Comparison of ENCODE assay signal across 16 cellular contexts in genomic region chr11:70225629-70226582, GRCh38. TPM values are rescaled to one million over a fixed set of nuclear protein-coding genes. Genes with fewer than 3 reads are reported as not detected.
DNase-seq lines count a peak whose midpoint lies in the region; ATAC-seq and TF ChIP-seq lines count a peak whose summit lies in the region.
"Had no signal": no experiment of that assay in that cellular context is flagged by ENCODE, and none has a peak within 500 bp of the region (broad histone marks: within the 10 kb centered on the region; RNA-seq: fewer than 3 reads in every experiment).

No MANE protein-coding gene starts in this region.

- no peaks in the 10 kb centered on the region for H3K9me3 ChIP-seq in neuronal stem cell (replicated peaks in 1 of 2; ENCODE audit: control insufficient read depth in 2 of 2, insufficient read depth in 1 of 2, low read depth in 1 of 2, low read length in 2 of 2)

- no peak overlapping the region for H3K14ac ChIP-seq in neuronal stem cell (ENCODE audit: low read length)

- TF ChIP-seq POLR2A in GM18505 (IDR thresholded peaks at IDR 0.05; ENCODE audit: borderline replicate concordance, extremely low read depth, insufficient read depth, insufficient read length) = no peak

- no peak overlapping the region for H4K8ac ChIP-seq in neuronal stem cell (ENCODE audit: low read depth, low read length)

- peak overlapping the region; percentile 56 for H3K23ac ChIP-seq in neuronal stem cell (ENCODE audit: low read depth, low read length, poor library complexity)

- no peak overlapping the region for H2AFZ ChIP-seq in neuronal stem cell (ENCODE audit: low read length)

- no peak overlapping the region for H3K27ac ChIP-seq in neuronal stem cell (replicated peaks; ENCODE audit: low read length)
- H3K27ac ChIP-seq: KMS-11 had no signal

- TF ChIP-seq CTCF in fibroblast of the aortic adventitia (IDR thresholded peaks at IDR 0.05; ENCODE audit: insufficient read depth, low read length) = no peak

- H2BK15ac ChIP-seq in neuronal stem cell (ENCODE audit: low read length) = no peak overlapping the region

- no peak overlapping the region for H3K4me2 ChIP-seq in neuronal stem cell (ENCODE audit: insufficient read depth, low read length, poor library complexity, severe bottlenecking)
- H3K4me2 ChIP-seq: KMS-11 had no signal

- no peaks in the 10 kb centered on the region for H3K36me3 ChIP-seq in neuronal stem cell (replicated peaks in 1 of 2; ENCODE audit: control insufficient read depth in 2 of 2, insufficient read depth in 2 of 2, low read length in 2 of 2)

- no peak overlapping the region for H4K91ac ChIP-seq in neuronal stem cell (ENCODE audit: low read depth, low read length, poor library complexity)

- H3K4me1 ChIP-seq in neuronal stem cell (ENCODE audit: control insufficient read depth in 2 of 2, insufficient read depth in 1 of 2, low read depth in 1 of 2, low read length in 2 of 2) = no peaks in the 10 kb centered on the region

- H3K9ac ChIP-seq in neuronal stem cell (ENCODE audit: low read depth, low read length, poor library complexity) = peak overlapping the region; percentile 13
- H3K9ac ChIP-seq: KMS-11 had no signal

- no peaks in the 10 kb centered on the region for H3K79me1 ChIP-seq in neuronal stem cell (ENCODE audit: low read depth, low read length)

- DNase-seq in EH (ENCODE audit: low read depth) (peak; percentile 48), NCI-H69 (lab: John Stamatoyannopoulos, UW) (peak; percentile 37), fibroblast of the aortic adventitia (ENCODE audit: low read depth) (peak; percentile 47), neuronal stem cell (ENCODE audit: low spot score) (no peak), NCI-H1092 treated with DMSO at 0.1 percent for 48 hours (lab: John Stamatoyannopoulos, UW) (no peak)
- DNase-seq in stimulated activated naive CD4-positive, alpha-beta T cell (lab: John Stamatoyannopoulos, UW) = no peak
- DNase-seq: activated CD4-positive, alpha-beta T cell treated with anti-CD3 and anti-CD28 coated beads, Interleukin-2, amount 50 U/mL, for 1 hour; effector memory CD4-positive, alpha-beta T cell; foreskin fibroblast; left cardiac atrium; naive thymus-derived CD8-positive, alpha-beta T cell; NCI-H1436; stimulated activated naive CD8-positive, alpha-beta T cell treated with anti-CD3 and anti-CD28 coated beads, Interleukin-15, amount 100 ng/mL, for 72 hours had no signal

- no peak overlapping the region for H3K4ac ChIP-seq in neuronal stem cell (ENCODE audit: low read length)

- no peak overlapping the region for H2BK120ac ChIP-seq in neuronal stem cell (ENCODE audit: low read depth, low read length)

- peak overlapping the region; percentile 12 for H3K18ac ChIP-seq in neuronal stem cell (ENCODE audit: low read length)

- H3K27me3 ChIP-seq in neuronal stem cell (ENCODE audit: control insufficient read depth in 3 of 3, insufficient read depth in 3 of 3, low read depth in 1 of 3, low read length in 3 of 3) = peaks cover 0 to 5% (median 0%) of the 10 kb centered on the region in 3 experiments

- ATAC-seq in HG02610 (IDR thresholded peaks at IDR 0.05; ENCODE audit: unreplicated experiment) (no peak), GM18505 (IDR thresholded peaks at IDR 0.05; ENCODE audit: unreplicated experiment) (no peak)
- ATAC-seq: naive thymus-derived CD8-positive, alpha-beta T cell; stimulated activated naive CD8-positive, alpha-beta T cell treated with anti-CD3 and anti-CD28 coated beads, Interleukin-15, amount 100 ng/mL, for 72 hours had no signal

- H2BK12ac ChIP-seq in neuronal stem cell (ENCODE audit: low read length) = no peak overlapping the region

- H2BK5ac ChIP-seq in neuronal stem cell (ENCODE audit: low read length) = no peak overlapping the region

- peak overlapping the region; percentile 17 for H2AK5ac ChIP-seq in neuronal stem cell (ENCODE audit: low read depth, low read length)

- H3K4me3 ChIP-seq in fibroblast of the aortic adventitia (ENCODE audit: low read depth, low read length) (no peak overlapping the region), neuronal stem cell (ENCODE audit: low read length in 2 of 2) (no peak overlapping the region)

- WGBS in neuronal stem cell (ENCODE audit: extremely low coverage in 2 of 2, insufficient read length in 2 of 2, insufficient replicate concordance in 1 of 2), 2 donors = no CpG with 5 or more reads among the region's 12 CpGs

RNA-seq across cellular contexts. Expression of gene FADD, which starts 22.8 kb away (rescaled TPM):
- 21.8 and 30.8 TPM in 2 replicates for total RNA-seq in fibroblast of the aortic adventitia (ENCODE audit: low replicate concordance)
- 18.3 TPM for polyA plus RNA-seq in neuronal stem cell (2013, experiment 1 of 2)
- polyA plus RNA-seq in neuronal stem cell (2013, experiment 2 of 2) = 18.4 TPM

RNA-seq across cellular contexts. Expression of gene PPFIA1, which starts 44.6 kb away (rescaled TPM):
- total RNA-seq in fibroblast of the aortic adventitia (ENCODE audit: low replicate concordance) = 36.3 and 37.1 TPM in 2 replicates
- polyA plus RNA-seq in neuronal stem cell (2013, experiment 1 of 2) = 27.6 TPM
- 28.2 TPM for polyA plus RNA-seq in neuronal stem cell (2013, experiment 2 of 2)

Comparison
In these comparisons a context has a peak if more than half of its experiments do, and no peak if none do; other contexts are left out.
1. DNase-seq: peak in EH (single experiment), NCI-H69 (single experiment) and fibroblast of the aortic adventitia (single experiment); none in neuronal stem cell (single experiment), NCI-H1092 treated with DMSO at 0.1 percent for 48 hours (single experiment) and stimulated activated naive CD4-positive, alpha-beta T cell (0 of 6).